ENCODE assay signal across 2 cellular contexts in the genomic region with DNA sequence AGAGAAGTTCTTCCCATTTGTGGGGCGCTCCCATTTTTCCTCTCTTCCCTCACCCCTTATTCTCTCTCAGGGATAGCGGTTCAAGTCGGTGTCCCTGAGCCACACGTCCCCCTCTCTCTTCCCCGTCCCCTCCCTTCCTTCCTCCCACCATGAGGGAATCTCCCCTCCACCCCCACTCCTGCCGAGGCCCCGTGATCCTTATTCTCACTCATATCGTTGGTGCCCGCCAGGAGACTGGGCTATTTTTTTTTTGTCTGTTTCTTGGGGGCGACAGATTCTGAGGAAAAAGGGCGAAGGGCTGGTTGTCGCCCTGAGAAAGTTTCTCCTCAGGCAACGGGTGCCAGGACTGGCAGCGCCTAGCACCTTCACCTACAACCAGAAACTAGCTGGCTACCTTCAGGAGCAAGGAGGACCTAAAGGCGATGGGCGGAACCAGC.
TF ChIP-seq lines count a peak whose summit lies in the region.

No MANE protein-coding gene starts in this region.

TF ChIP-seq in GM12878, 131 proteins besides CTCF, POLR2A, EP300 and RAD21:
- TF ChIP-seq NFIC (IDR thresholded peaks at IDR 0.05; ENCODE audit: low read depth, low read length) (no peak), RB1 (IDR thresholded peaks at IDR 0.05; ENCODE audit: borderline replicate concordance) (0 out of 2 replicates have a peak, but pooled peaks have one; percentile 96), ZNF24 (IDR thresholded peaks at IDR 0.05) (no peak; the same call in 1 of the 2 replicates), NKRF (conservative IDR thresholded peaks at IDR 0.05) (peak; percentile 19; the same call in 1 of the 2 replicates), BACH1 (IDR thresholded peaks at IDR 0.05; ENCODE audit: borderline replicate concordance) (0 out of 2 replicates have a peak, but pooled peaks have one; percentile 29), STAT3 (IDR thresholded peaks at IDR 0.05; ENCODE audit: low read depth, low read length) (no peak), LARP7 (IDR thresholded peaks at IDR 0.05) (peak; percentile 30; the same call in 1 of the 2 replicates), CREB1 (IDR thresholded peaks at IDR 0.05; ENCODE audit: low read depth) (no peak), RFX5 (IDR thresholded peaks at IDR 0.05; ENCODE audit: low read depth, low read length) (no peak), CHD2 (IDR thresholded peaks at IDR 0.05; ENCODE audit: borderline replicate concordance, low read depth, low read length) (no peak), NBN (IDR thresholded peaks at IDR 0.05) (no peak)
- TF ChIP-seq, protein P1, sequence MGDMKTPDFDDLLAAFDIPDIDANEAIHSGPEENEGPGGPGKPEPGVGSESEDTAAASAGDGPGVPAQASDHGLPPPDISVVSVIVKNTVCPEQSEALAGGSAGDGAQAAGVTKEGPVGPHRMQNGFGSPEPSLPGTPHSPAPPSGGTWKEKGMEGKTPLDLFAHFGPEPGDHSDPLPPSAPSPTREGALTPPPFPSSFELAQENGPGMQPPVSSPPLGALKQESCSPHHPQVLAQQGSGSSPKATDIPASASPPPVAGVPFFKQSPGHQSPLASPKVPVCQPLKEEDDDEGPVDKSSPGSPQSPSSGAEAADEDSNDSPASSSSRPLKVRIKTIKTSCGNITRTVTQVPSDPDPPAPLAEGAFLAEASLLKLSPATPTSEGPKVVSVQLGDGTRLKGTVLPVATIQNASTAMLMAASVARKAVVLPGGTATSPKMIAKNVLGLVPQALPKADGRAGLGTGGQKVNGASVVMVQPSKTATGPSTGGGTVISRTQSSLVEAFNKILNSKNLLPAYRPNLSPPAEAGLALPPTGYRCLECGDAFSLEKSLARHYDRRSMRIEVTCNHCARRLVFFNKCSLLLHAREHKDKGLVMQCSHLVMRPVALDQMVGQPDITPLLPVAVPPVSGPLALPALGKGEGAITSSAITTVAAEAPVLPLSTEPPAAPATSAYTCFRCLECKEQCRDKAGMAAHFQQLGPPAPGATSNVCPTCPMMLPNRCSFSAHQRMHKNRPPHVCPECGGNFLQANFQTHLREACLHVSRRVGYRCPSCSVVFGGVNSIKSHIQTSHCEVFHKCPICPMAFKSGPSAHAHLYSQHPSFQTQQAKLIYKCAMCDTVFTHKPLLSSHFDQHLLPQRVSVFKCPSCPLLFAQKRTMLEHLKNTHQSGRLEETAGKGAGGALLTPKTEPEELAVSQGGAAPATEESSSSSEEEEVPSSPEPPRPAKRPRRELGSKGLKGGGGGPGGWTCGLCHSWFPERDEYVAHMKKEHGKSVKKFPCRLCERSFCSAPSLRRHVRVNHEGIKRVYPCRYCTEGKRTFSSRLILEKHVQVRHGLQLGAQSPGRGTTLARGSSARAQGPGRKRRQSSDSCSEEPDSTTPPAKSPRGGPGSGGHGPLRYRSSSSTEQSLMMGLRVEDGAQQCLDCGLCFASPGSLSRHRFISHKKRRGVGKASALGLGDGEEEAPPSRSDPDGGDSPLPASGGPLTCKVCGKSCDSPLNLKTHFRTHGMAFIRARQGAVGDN (IDR thresholded peaks at IDR 0.05) = no peak
- TF ChIP-seq, protein P2, sequence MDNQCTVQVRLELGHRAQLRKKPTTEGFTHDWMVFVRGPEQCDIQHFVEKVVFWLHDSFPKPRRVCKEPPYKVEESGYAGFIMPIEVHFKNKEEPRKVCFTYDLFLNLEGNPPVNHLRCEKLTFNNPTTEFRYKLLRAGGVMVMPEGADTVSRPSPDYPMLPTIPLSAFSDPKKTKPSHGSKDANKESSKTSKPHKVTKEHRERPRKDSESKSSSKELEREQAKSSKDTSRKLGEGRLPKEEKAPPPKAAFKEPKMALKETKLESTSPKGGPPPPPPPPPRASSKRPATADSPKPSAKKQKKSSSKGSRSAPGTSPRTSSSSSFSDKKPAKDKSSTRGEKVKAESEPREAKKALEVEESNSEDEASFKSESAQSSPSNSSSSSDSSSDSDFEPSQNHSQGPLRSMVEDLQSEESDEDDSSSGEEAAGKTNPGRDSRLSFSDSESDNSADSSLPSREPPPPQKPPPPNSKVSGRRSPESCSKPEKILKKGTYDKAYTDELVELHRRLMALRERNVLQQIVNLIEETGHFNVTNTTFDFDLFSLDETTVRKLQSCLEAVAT (IDR thresholded peaks at IDR 0.05) = peak; percentile 64; the same call in 1 of the 2 replicates

TF ChIP-seq in liver, 16 proteins besides CTCF, POLR2A, EP300 and RAD21:
- TF ChIP-seq ZBTB33 (IDR thresholded peaks at IDR 0.05) (no peak), EGR1 (IDR thresholded peaks at IDR 0.05; ENCODE audit: low read depth in 2 of 2) (no peak), FOXA2 (IDR thresholded peaks at IDR 0.05) (no peak), SP1 (IDR thresholded peaks at IDR 0.05) (no peak), GABPA (IDR thresholded peaks at IDR 0.05 in 1 of 2, conservative IDR thresholded peaks at IDR 0.05 in 1 of 2) (no peak), FOXA1 (IDR thresholded peaks at IDR 0.05) (no peak)
- TF ChIP-seq, protein P3, sequence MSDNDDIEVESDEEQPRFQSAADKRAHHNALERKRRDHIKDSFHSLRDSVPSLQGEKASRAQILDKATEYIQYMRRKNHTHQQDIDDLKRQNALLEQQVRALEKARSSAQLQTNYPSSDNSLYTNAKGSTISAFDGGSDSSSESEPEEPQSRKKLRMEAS (IDR thresholded peaks at IDR 0.05) = no peak
TF ChIP-seq in liver: peak in this region for 0.
